In the genomic region with DNA sequence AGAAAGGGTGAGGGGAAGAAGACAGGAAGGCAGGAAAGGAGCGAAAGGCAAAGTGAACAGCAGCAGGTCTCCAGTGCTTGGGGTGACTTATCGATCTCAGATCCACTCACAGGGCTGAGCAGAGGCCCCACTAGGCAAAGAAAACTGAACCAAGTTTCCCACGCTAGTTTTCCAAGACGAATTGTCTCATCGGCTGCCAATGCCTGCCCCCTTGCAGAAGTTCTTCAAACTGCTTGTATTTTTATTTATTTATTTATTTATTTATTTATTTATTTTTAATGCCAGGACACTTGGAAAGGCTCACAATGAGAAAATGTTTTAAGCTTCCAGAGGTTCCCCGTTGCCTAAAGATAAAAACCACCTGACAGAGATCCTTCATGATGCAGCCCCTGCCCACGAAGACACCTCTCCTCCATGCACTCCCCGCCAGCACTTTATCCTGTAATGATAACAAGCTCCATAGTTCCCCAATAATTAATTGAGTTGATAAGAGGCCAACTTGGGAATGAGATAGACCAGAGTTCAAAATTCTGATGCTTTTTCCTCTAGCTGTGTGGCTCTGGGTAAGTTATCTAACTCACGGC, we compare ENCODE assay signal across 8 cellular contexts.
DNase-seq lines count a peak whose midpoint lies in the region; ATAC-seq and TF ChIP-seq lines count a peak whose summit lies in the region.

No MANE protein-coding gene starts in this region.

- no peaks in the 10 kb centered on the region for H3K27me3 ChIP-seq in parathyroid adenoma (ENCODE audit: control insufficient read depth, insufficient read depth, low read length)

- no peak overlapping the region for H3K4me2 ChIP-seq in parathyroid adenoma (ENCODE audit: low read length)

- no peaks in the 10 kb centered on the region for H3K9me3 ChIP-seq in parathyroid adenoma (ENCODE audit: control insufficient read depth, low read length)

- H3K9ac ChIP-seq in parathyroid adenoma = no peak overlapping the region

- no peak overlapping the region for H2AFZ ChIP-seq in parathyroid adenoma

- H3K27ac ChIP-seq in parathyroid adenoma = no peak overlapping the region

- TF ChIP-seq CTCF in epithelial cell of esophagus (IDR thresholded peaks at IDR 0.05; ENCODE audit: insufficient read depth, low read depth, low read length, missing control alignments) (peak; percentile 37), parathyroid adenoma (IDR thresholded peaks at IDR 0.05) (peak; percentile 17)

- no peaks in the 10 kb centered on the region for H3K36me3 ChIP-seq in parathyroid adenoma (ENCODE audit: control insufficient read depth, insufficient read depth, low read length)

- ATAC-seq in HG03280 (IDR thresholded peaks at IDR 0.05; ENCODE audit: unreplicated experiment) (no peak), HG02642 (IDR thresholded peaks at IDR 0.05; ENCODE audit: poor library complexity, unreplicated experiment) (no peak)

- H3K4me1 ChIP-seq in parathyroid adenoma = no peaks in the 10 kb centered on the region

- H3K4me3 ChIP-seq in epithelial cell of esophagus (ENCODE audit: low read length) = no peak overlapping the region
- no peak overlapping the region for H3K4me3 ChIP-seq in parathyroid adenoma (ENCODE audit: low read depth, low read length)

- peak; percentile 61 for DNase-seq in ELR (ENCODE audit: low read depth)
- DNase-seq in NAMALWA (ENCODE audit: low spot score) = peak; percentile 41
- DNase-seq in epithelial cell of esophagus (ENCODE audit: low read depth) = peak; percentile 27
- DNase-seq in DMS114 treated with DMSO at 0.1 percent for 48 hours (lab: John Stamatoyannopoulos, UW; ENCODE audit: unreplicated experiment) = no peak
- DNase-seq in UCSD-AML1 (lab: John Stamatoyannopoulos, UW; ENCODE audit: unreplicated experiment) = no peak

- no peaks in the 10 kb centered on the region for H3K79me2 ChIP-seq in parathyroid adenoma

Comparison
In these comparisons a context has a peak if more than half of its experiments do, and no peak if none do; other contexts are left out.
1. DNase-seq: peak in ELR (single experiment), NAMALWA (single experiment) and epithelial cell of esophagus (single experiment); none in DMS114 treated with DMSO at 0.1 percent for 48 hours (single experiment) and UCSD-AML1 (single experiment).